10 cellular contexts compared by ENCODE assay signal in the genomic region with DNA sequence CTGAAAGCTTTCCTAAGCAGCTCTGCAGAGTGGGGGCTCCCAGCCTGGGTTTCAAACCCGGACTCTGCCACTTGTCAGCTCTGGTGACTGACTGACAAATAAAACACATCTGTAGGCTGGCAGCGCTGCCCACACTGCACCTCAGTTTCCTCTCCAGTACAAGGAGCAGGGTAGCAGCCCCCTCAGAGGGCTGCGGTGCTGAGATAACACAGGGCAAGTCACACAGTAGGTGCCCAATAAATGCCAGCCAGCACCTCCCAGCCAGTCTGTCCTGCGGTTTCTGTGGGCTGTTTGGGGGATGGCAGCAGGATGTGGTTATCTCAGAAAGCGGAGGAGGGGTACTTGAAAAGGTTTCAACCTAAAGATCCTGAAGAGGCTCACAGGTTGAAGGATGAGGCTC. TPM values are rescaled to one million over a fixed set of nuclear protein-coding genes. Genes with fewer than 3 reads are reported as not detected.
A peak's percentile ranks its signal among the peaks of the same experiment; 100 is the strongest.
DNase-seq lines count a peak whose midpoint lies in the region; ATAC-seq and TF ChIP-seq lines count a peak whose summit lies in the region.
"Had no signal": no experiment of that assay in that cellular context is flagged by ENCODE, and none has a peak within 500 bp of the region (broad histone marks: within the 10 kb centered on the region; RNA-seq: fewer than 3 reads in every experiment).

No MANE protein-coding gene starts in this region.

- H3K4me1 Mint-ChIP-seq in activated CD8-positive, alpha-beta T cell treated with anti-CD3 and anti-CD28 coated beads, Interleukin-2, amount 10 ng/mL, durations not matched to agents 7 days and 5 days (ENCODE audit: low read depth) = peaks cover 30% of the 10 kb centered on the region
- H3K4me1 Mint-ChIP-seq in effector memory CD8-positive, alpha-beta T cell (ENCODE audit: low read depth in 2 of 2) = peaks cover 25 to 31% of the 10 kb centered on the region in 2 donors
- H3K4me1 Mint-ChIP-seq in stimulated activated naive CD8-positive, alpha-beta T cell treated with anti-CD3 and anti-CD28 coated beads, Interleukin-15, Interleukin-2, amounts not matched to agents 100 ng/mL and 50 ng/mL, for 24 hours (ENCODE audit: low read depth) = peaks cover 29% of the 10 kb centered on the region

- H3K27ac Mint-ChIP-seq in activated CD8-positive, alpha-beta T cell treated with anti-CD3 and anti-CD28 coated beads, Interleukin-2, amount 10 ng/mL, durations not matched to agents 7 days and 5 days = peak overlapping the region; percentile 39
- peak overlapping the region; percentile 47 to 77 for H3K27ac Mint-ChIP-seq in effector memory CD8-positive, alpha-beta T cell
- peak overlapping the region; percentile 83 for H3K27ac Mint-ChIP-seq in stimulated activated naive CD8-positive, alpha-beta T cell treated with anti-CD3 and anti-CD28 coated beads, Interleukin-15, Interleukin-2, amounts not matched to agents 100 ng/mL and 50 ng/mL, for 24 hours

- no peaks in the 10 kb centered on the region for H3K36me3 Mint-ChIP-seq in activated CD8-positive, alpha-beta T cell treated with anti-CD3 and anti-CD28 coated beads, Interleukin-2, amount 10 ng/mL, durations not matched to agents 7 days and 5 days (ENCODE audit: low read depth)
- peaks cover 11% of the 10 kb centered on the region for H3K36me3 Mint-ChIP-seq in effector memory CD8-positive, alpha-beta T cell (ENCODE audit: insufficient read depth)
- H3K36me3 Mint-ChIP-seq in stimulated activated naive CD8-positive, alpha-beta T cell treated with anti-CD3 and anti-CD28 coated beads, Interleukin-15, Interleukin-2, amounts not matched to agents 100 ng/mL and 50 ng/mL, for 24 hours (ENCODE audit: low read depth) = no peaks in the 10 kb centered on the region
- H3K36me3 Mint-ChIP-seq: IgD-negative memory B cell had no signal

- H3K27me3 Mint-ChIP-seq in activated CD8-positive, alpha-beta T cell treated with anti-CD3 and anti-CD28 coated beads, Interleukin-2, amount 10 ng/mL, durations not matched to agents 7 days and 5 days (ENCODE audit: low read depth) = peaks cover 61% of the 10 kb centered on the region
- peaks cover 17 to 31% of the 10 kb centered on the region in 2 donors for H3K27me3 Mint-ChIP-seq in effector memory CD8-positive, alpha-beta T cell
- peaks cover 67% of the 10 kb centered on the region for H3K27me3 Mint-ChIP-seq in stimulated activated naive CD8-positive, alpha-beta T cell treated with anti-CD3 and anti-CD28 coated beads, Interleukin-15, Interleukin-2, amounts not matched to agents 100 ng/mL and 50 ng/mL, for 24 hours

- H3K9me3 Mint-ChIP-seq in activated CD8-positive, alpha-beta T cell treated with anti-CD3 and anti-CD28 coated beads, Interleukin-2, amount 10 ng/mL, durations not matched to agents 7 days and 5 days (ENCODE audit: insufficient read depth) = no peaks in the 10 kb centered on the region
- no peaks in the 10 kb centered on the region for H3K9me3 Mint-ChIP-seq in effector memory CD8-positive, alpha-beta T cell
- H3K9me3 Mint-ChIP-seq in stimulated activated naive CD8-positive, alpha-beta T cell treated with anti-CD3 and anti-CD28 coated beads, Interleukin-15, Interleukin-2, amounts not matched to agents 100 ng/mL and 50 ng/mL, for 24 hours = no peaks in the 10 kb centered on the region

- CTCF ChIA-PET in activated CD8-positive, alpha-beta T cell treated with anti-CD3 and anti-CD28 coated beads, Interleukin-2, amount 10 ng/mL, durations not matched to agents 7 days and 5 days (lab: Charles Lee) = no interaction called here
- CTCF ChIA-PET in HEK293T (lab: Yijun Ruan, JAX) = no interaction called here

- POLR2A ChIA-PET in activated CD8-positive, alpha-beta T cell treated with anti-CD3 and anti-CD28 coated beads, Interleukin-2, amount 10 ng/mL, durations not matched to agents 7 days and 5 days (lab: Charles Lee) = no interaction called here
- POLR2A ChIA-PET in HEK293T (lab: Yijun Ruan, JAX) = no interaction called here

- DNase-seq in activated CD4-positive, CD25-positive, alpha-beta regulatory T cell (lab: John Stamatoyannopoulos, UW) = no peak
- peak; percentile 69 for DNase-seq in activated CD8-positive, alpha-beta T cell treated with anti-CD3 and anti-CD28 coated beads, Interleukin-2, amount 10 ng/mL, durations not matched to agents 7 days and 5 days
- DNase-seq in effector memory CD8-positive, alpha-beta T cell = peak; percentile 24 to 45 (median 36)
- DNase-seq in cardiac septum (ENCODE audit: low spot score) (no peak), HEK293T (ENCODE audit: extremely low spot score) (no peak), NCI-H524 (lab: John Stamatoyannopoulos, UW) (no peak)
- DNase-seq: glutamatergic neuron had no signal

- peak overlapping the region; percentile 6 for H3K4me3 Mint-ChIP-seq in activated CD8-positive, alpha-beta T cell treated with anti-CD3 and anti-CD28 coated beads, Interleukin-2, amount 10 ng/mL, durations not matched to agents 7 days and 5 days
- H3K4me3 Mint-ChIP-seq in effector memory CD8-positive, alpha-beta T cell = peak overlapping the region; percentile 83 to 86
- peak overlapping the region; percentile 60 for H3K4me3 Mint-ChIP-seq in stimulated activated naive CD8-positive, alpha-beta T cell treated with anti-CD3 and anti-CD28 coated beads, Interleukin-15, Interleukin-2, amounts not matched to agents 100 ng/mL and 50 ng/mL, for 24 hours

- intact Hi-C loops in cardiac septum (cut with DNase I) = no loop called here

- peak; percentile 23 to 52 for ATAC-seq in activated CD4-positive, CD25-positive, alpha-beta regulatory T cell treated with anti-CD3 and anti-CD28 coated beads, Interleukin-2, amount 50 U/mL, for 24 hours
- ATAC-seq in activated CD8-positive, alpha-beta T cell treated with anti-CD3 and anti-CD28 coated beads, Interleukin-2, amount 10 ng/mL, durations not matched to agents 7 days and 5 days = peak; percentile 41
- peak; percentile 83 for ATAC-seq in effector memory CD8-positive, alpha-beta T cell (replicated peaks)

TF ChIP-seq in HEK293T, 16 proteins besides CTCF, POLR2A, EP300 and RAD21:
- TF ChIP-seq ARNT (IDR thresholded peaks at IDR 0.05) (no peak), FOXM1 (IDR thresholded peaks at IDR 0.05; ENCODE audit: borderline replicate concordance) (no peak), TARDBP (IDR thresholded peaks at IDR 0.05) (no peak), SP1 (IDR thresholded peaks at IDR 0.05) (no peak), CTBP1 (IDR thresholded peaks at IDR 0.05; ENCODE audit: borderline replicate concordance) (no peak), L3MBTL2 (conservative IDR thresholded peaks at IDR 0.05) (no peak), FOXK2 (IDR thresholded peaks at IDR 0.05) (no peak), HDGF (IDR thresholded peaks at IDR 0.05; ENCODE audit: borderline replicate concordance) (no peak), FOXA1 (IDR thresholded peaks at IDR 0.05) (no peak), BHLHE40 (IDR thresholded peaks at IDR 0.05; ENCODE audit: borderline replicate concordance) (no peak), ELF4 (IDR thresholded peaks at IDR 0.05) (no peak), NFRKB (IDR thresholded peaks at IDR 0.05) (no peak), PKNOX1 (IDR thresholded peaks at IDR 0.05) (no peak), ZNF384 (IDR thresholded peaks at IDR 0.05) (no peak), LEF1 (IDR thresholded peaks at IDR 0.05; ENCODE audit: borderline replicate concordance) (no peak), SUZ12 (IDR thresholded peaks at IDR 0.05) (no peak)

RNA-seq across cellular contexts. Expression of gene SYT12, which starts 1.5 kb away (rescaled TPM):
- not detected for total RNA-seq in activated CD8-positive, alpha-beta T cell treated with anti-CD3 and anti-CD28 coated beads, Interleukin-2, amount 10 ng/mL, durations not matched to agents 7 days and 5 days
- total RNA-seq in cardiac septum = 2.2 TPM

RNA-seq across cellular contexts. Expression of gene RHOD, which starts 32.2 kb away (rescaled TPM):
- total RNA-seq in activated CD8-positive, alpha-beta T cell treated with anti-CD3 and anti-CD28 coated beads, Interleukin-2, amount 10 ng/mL, durations not matched to agents 7 days and 5 days = not detected
- total RNA-seq in cardiac septum = 25.8 TPM

RNA-seq across cellular contexts. Expression of gene C11orf86, which starts 49.3 kb away (rescaled TPM):
- not detected for total RNA-seq in activated CD8-positive, alpha-beta T cell treated with anti-CD3 and anti-CD28 coated beads, Interleukin-2, amount 10 ng/mL, durations not matched to agents 7 days and 5 days
- total RNA-seq in cardiac septum = not detected

Comparison
In these comparisons a context has a peak if more than half of its experiments do, and no peak if none do; other contexts are left out.
1. DNase-seq: peak in activated CD8-positive, alpha-beta T cell treated with anti-CD3 and anti-CD28 coated beads, Interleukin-2, amount 10 ng/mL, durations not matched to agents 7 days and 5 days (single experiment) and effector memory CD8-positive, alpha-beta T cell (3 of 3); none in activated CD4-positive, CD25-positive, alpha-beta regulatory T cell (0 of 4), cardiac septum (single experiment), HEK293T (single experiment) and NCI-H524 (0 of 2).
2. H3K4me3 Mint-ChIP-seq: peak in every context shown above with its lines; median percentile 84 in effector memory CD8-positive, alpha-beta T cell; 60 in stimulated activated naive CD8-positive, alpha-beta T cell treated with anti-CD3 and anti-CD28 coated beads, Interleukin-15, Interleukin-2, amounts not matched to agents 100 ng/mL and 50 ng/mL, for 24 hours; 6 in activated CD8-positive, alpha-beta T cell treated with anti-CD3 and anti-CD28 coated beads, Interleukin-2, amount 10 ng/mL, durations not matched to agents 7 days and 5 days.
3. RNA of gene RHOD, which starts 32.2 kb away (total RNA-seq): 25.8 TPM in cardiac septum (single experiment); not detected in activated CD8-positive, alpha-beta T cell treated with anti-CD3 and anti-CD28 coated beads, Interleukin-2, amount 10 ng/mL, durations not matched to agents 7 days and 5 days; every median in the first group is over 10 times any median in the second.
4. Peak in every context shown above with its lines, with median percentiles within 50 percentile points of each other: ATAC-seq and H3K27ac Mint-ChIP-seq.